Comparison of ENCODE assay signal across 12 cellular contexts in the genomic region with DNA sequence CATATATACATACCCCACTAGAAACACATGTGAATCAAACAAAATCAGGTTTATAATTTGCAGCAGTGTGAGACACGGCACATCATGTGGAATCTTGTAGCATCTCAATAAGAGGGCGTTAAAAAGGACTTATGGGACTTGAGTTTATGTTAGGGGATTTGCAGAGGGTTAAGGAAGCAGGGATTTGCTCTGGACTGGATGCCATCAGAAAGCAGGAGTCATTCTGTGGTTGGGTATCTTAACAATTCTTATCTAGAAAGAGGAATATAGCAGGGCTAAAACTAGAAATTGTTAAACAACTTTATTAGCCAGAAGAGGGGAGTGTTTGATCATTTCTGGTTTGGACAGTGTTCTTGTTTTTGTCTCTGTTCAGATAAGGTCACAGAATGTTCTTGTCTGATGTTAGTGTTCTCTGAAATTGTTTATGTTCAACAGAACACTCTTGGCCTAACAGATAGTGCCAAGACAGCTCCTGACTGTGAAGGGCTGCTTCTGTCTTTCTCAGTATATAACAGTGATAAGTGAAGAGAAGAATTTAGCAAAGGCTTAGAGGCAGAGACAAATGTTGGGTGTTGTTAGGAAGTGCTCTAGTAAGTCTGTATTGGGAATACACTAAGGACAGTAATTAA. TPM values are rescaled to one million over a fixed set of nuclear protein-coding genes. Genes with fewer than 3 reads are reported as not detected.
A peak's percentile ranks its signal among the peaks of the same experiment; 100 is the strongest.
DNase-seq lines count a peak whose midpoint lies in the region; ATAC-seq and TF ChIP-seq lines count a peak whose summit lies in the region.
"Had no signal": no experiment of that assay in that cellular context is flagged by ENCODE, and none has a peak within 500 bp of the region (broad histone marks: within the 10 kb centered on the region; RNA-seq: fewer than 3 reads in every experiment).

No MANE protein-coding gene starts in this region.

- DNase-seq in DMS114 treated with DMSO at 0.1 percent for 48 hours (lab: John Stamatoyannopoulos, UW; ENCODE audit: unreplicated experiment) = peak; percentile 37
- peak; percentile 19 for DNase-seq in NCI-H2107 treated with DMSO at 0.1 percent for 48 hours (lab: John Stamatoyannopoulos, UW; ENCODE audit: unreplicated experiment)
- DNase-seq in dorsolateral prefrontal cortex = no peak
- no peak for DNase-seq in neural progenitor cell (ENCODE audit: low spot score)
- no peak for DNase-seq in NCI-H2029 (lab: John Stamatoyannopoulos, UW)
- no peak for DNase-seq in posterior vena cava (ENCODE audit: low spot score)
- DNase-seq in WERI-Rb-1 = no peak
- DNase-seq: activated gamma-delta T cell treated with Interleukin-2 at 50 U/mL for 16 hours; NCI-H1105; stimulated activated CD4-positive, alpha-beta T cell treated with anti-CD3 and anti-CD28 coated beads, Interleukin-1b, Interleukin-23, amount 100 ng/mL, for 48 hours had no signal

- peaks cover 16% of the 10 kb centered on the region for H3K36me3 Mint-ChIP-seq in neural progenitor cell

- peak in 43 of 56 donors; percentile 11 to 70 (median 41) for TF ChIP-seq CTCF in dorsolateral prefrontal cortex (IDR thresholded peaks at IDR 0.05 in 54 of 56, conservative IDR thresholded peaks at IDR 0.05 in 2 of 56; ENCODE audit: low read depth in 1 of 56, partially characterized antibody in 56 of 56)
- TF ChIP-seq CTCF in neural progenitor cell (IDR thresholded peaks at IDR 0.05) = no peak
- no peak for TF ChIP-seq CTCF in WERI-Rb-1 (IDR thresholded peaks at IDR 0.05; ENCODE audit: low read depth, low read length)

- intact Hi-C loops in dorsolateral prefrontal cortex (cut with DNase I) (loop anchor here in 1 of 2 donors (1.0 to 5.0 kb wide), 2 partner anchors 41 to 82 kb away; no protein-coding TSS in a partner anchor), posterior vena cava (cut with DNase I) (no loop called here)

- no peaks in the 10 kb centered on the region for H3K9me3 ChIP-seq in neural progenitor cell (ENCODE audit: low read depth)
- no peaks in the 10 kb centered on the region for H3K9me3 ChIP-seq in WERI-Rb-1 (ENCODE audit: severe bottlenecking)

- H3K4me3 ChIP-seq in dorsolateral prefrontal cortex (no peak overlapping the region), neural progenitor cell (no peak overlapping the region), WERI-Rb-1 (ENCODE audit: low read depth, low read length) (no peak overlapping the region)

- H3K27ac ChIP-seq in dorsolateral prefrontal cortex = peak overlapping the region in 41 of 59 donors; percentile 6 to 95 (median 70)
- H3K27ac ChIP-seq in neural progenitor cell = peak overlapping the region; percentile 32
- no peak overlapping the region for H3K27ac ChIP-seq in WERI-Rb-1

- H3K4me1 ChIP-seq in neural progenitor cell = peaks cover 11% of the 10 kb centered on the region

- H2AFZ ChIP-seq in neural progenitor cell (replicated peaks) = no peak overlapping the region

- H3K9me3 Mint-ChIP-seq in neural progenitor cell = peaks cover 12% of the 10 kb centered on the region

- H3K36me3 ChIP-seq in neural progenitor cell (peaks cover 26% of the 10 kb centered on the region), WERI-Rb-1 (no peaks in the 10 kb centered on the region)

- H3K27ac Mint-ChIP-seq in neural progenitor cell = no peak overlapping the region

- no peak overlapping the region for H3K4me3 Mint-ChIP-seq in neural progenitor cell

- peaks cover 6% of the 10 kb centered on the region for H3K27me3 Mint-ChIP-seq in neural progenitor cell (ENCODE audit: insufficient read depth, low read depth)

- H3K4me2 ChIP-seq in neural progenitor cell = no peak overlapping the region

- peaks cover 16% of the 10 kb centered on the region for H3F3A ChIP-seq in neural progenitor cell (ENCODE audit: low read depth)

- peaks cover 97% of the 10 kb centered on the region for H3K79me2 ChIP-seq in neural progenitor cell (ENCODE audit: low read depth)

- peaks cover 34% of the 10 kb centered on the region for H4K20me1 ChIP-seq in neural progenitor cell (ENCODE audit: low read depth)

- no peak for ATAC-seq in GM19467 (IDR thresholded peaks at IDR 0.05; ENCODE audit: unreplicated experiment)

- peaks cover under 1% of the 10 kb centered on the region for H3K4me1 Mint-ChIP-seq in neural progenitor cell

- no peaks in the 10 kb centered on the region for H3K27me3 ChIP-seq in dorsolateral prefrontal cortex
- H3K27me3 ChIP-seq in neural progenitor cell = no peaks in the 10 kb centered on the region
- H3K27me3 ChIP-seq in WERI-Rb-1 (ENCODE audit: insufficient read depth, low read depth, severe bottlenecking) = no peaks in the 10 kb centered on the region

- H3K9ac ChIP-seq in neural progenitor cell = no peak overlapping the region

RNA-seq across cellular contexts. Expression of gene LIN28B, which starts 39.2 kb away (rescaled TPM):
- total RNA-seq in dorsolateral prefrontal cortex (1 to 10 TPM in 65 of 120 experiments, under 1 TPM in 55; 0.30 to 2.8 (median 1.0) TPM), neural progenitor cell (ENCODE audit: low replicate concordance) (105 and 165 TPM in 2 replicates), posterior vena cava (not detected)
- total RNA-seq: T-helper 1 cell treated with Interleukin-12 subunit alpha and Interleukin-12 subunit beta and Interleukin-4 antibody, amounts not matched to agents 30 ng/mL and 1 ng/mL, for 36 hours had no signal

Comparison
In these comparisons a context has a peak if more than half of its experiments do, and no peak if none do; other contexts are left out.
1. DNase-seq: peak in DMS114 treated with DMSO at 0.1 percent for 48 hours (single experiment) and NCI-H2107 treated with DMSO at 0.1 percent for 48 hours (single experiment); none in dorsolateral prefrontal cortex (0 of 10), neural progenitor cell (single experiment), NCI-H2029 (single experiment), posterior vena cava (single experiment) and WERI-Rb-1 (single experiment).
2. CTCF ChIP-seq: peak in dorsolateral prefrontal cortex (43 of 56); none in neural progenitor cell (single experiment) and WERI-Rb-1 (single experiment).
3. RNA of gene LIN28B, which starts 39.2 kb away (total RNA-seq): 105 to 165 TPM in neural progenitor cell; 0.30 to 2.8 TPM in dorsolateral prefrontal cortex and not detected in posterior vena cava; every median in the first group is over 10 times any median in the second.